In the genomic region with DNA sequence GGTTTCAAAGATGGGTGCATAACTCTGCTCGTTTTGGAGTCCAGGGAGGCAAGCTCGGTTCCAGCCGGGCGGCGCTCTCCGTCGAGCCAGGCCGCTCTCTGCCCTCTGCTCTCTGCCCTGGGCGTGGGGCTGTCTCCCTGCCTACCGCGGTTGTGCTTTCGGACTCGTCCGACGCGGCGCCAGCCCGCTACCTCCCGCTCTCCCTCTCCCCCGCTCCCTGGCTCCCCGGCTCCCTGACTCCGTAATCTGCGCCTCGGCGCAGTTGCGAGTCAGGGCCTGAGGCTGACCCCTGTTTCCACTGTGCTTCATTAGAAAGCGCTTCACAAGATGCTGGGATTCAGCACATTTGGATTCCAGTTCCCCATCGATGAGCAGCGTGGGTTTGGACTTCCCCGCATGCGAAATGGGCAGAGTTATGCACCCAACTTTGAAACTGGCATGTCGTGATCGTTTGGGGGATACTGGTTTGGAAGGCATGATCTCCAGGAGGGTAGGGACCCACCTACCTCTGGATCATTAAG, we compare ENCODE assay signal across 8 cellular contexts. TPM values are rescaled to one million over a fixed set of nuclear protein-coding genes. Genes with fewer than 3 reads are reported as not detected.
DNase-seq lines count a peak whose midpoint lies in the region; ATAC-seq, FAIRE-seq and TF ChIP-seq lines count a peak whose summit lies in the region.

No MANE protein-coding gene starts in this region.

- 0 out of 2 replicates have a peak, but pooled peaks have one; percentile 22 for TF ChIP-seq RAD21 in HepG2 (CRISPR knock-in tag; IDR thresholded peaks at IDR 0.05)

- CTCF ChIA-PET in HepG2 (lab: Yijun Ruan, JAX; ENCODE audit: low intra/inter-chr PET ratio, low total read pairs): interaction anchor here (1.3 kb wide), 1 partner anchor 52 kb away, joined by 7 read pairs; no protein-coding TSS in a partner anchor

- POLR2A ChIA-PET in HepG2 (lab: Yijun Ruan, JAX): interaction anchor here (1.4 to 3.9 kb wide), 5 partner anchors 15 to 55 kb away, joined by 4 to 31 read pairs (median 6); no protein-coding TSS in a partner anchor

- peak overlapping the region; percentile 85 for H3K9ac ChIP-seq in HepG2 (ENCODE audit: insufficient read depth, low read depth, low read length)

- in situ Hi-C loops in HepG2 (cut with HindIII; ENCODE audit: extremely low pct_ligation_motif_present, low pct_unique_long_range_greater_than_20kb): loop anchor here (10.0 kb wide), 1 partner anchor 300 kb away; no protein-coding TSS in a partner anchor

- peak overlapping the region; percentile 89 for H3K4me2 ChIP-seq in HepG2 (ENCODE audit: low read depth, low read length)

- FAIRE-seq in HepG2 (lab: Jason Lieb, UNC) (peak; percentile 28), GM12892 (lab: Jason Lieb, UNC) (no peak)

- H3K4me3 ChIP-seq in cardiac fibroblast (replicated peaks in 1 of 2; ENCODE audit: low read depth in 2 of 2, low read length in 2 of 2) (peak overlapping the region; percentile 86 to 93), HepG2 (replicated peaks in 1 of 3; ENCODE audit: insufficient read depth in 1 of 3, low read depth in 2 of 3, low read length in 3 of 3) (peak overlapping the region; percentile 85 to 96 (median 95))

- peaks cover 58% of the 10 kb centered on the region for H3K79me2 ChIP-seq in HepG2 (ENCODE audit: insufficient read depth, low read length)

- no peak overlapping the region for H2AFZ ChIP-seq in HepG2 (ENCODE audit: low read length)

- H3K27ac ChIP-seq in HepG2 (ENCODE audit: extremely low read length, insufficient read depth, low read length): peak overlapping the region; percentile 94
- H3K27ac ChIP-seq in temporal lobe (ENCODE audit: low read depth, low read length): peak overlapping the region; percentile 19

- intact Hi-C loops in HepG2 (cut with micrococcal nuclease; ENCODE audit: unreplicated experiment): loop anchor here (2.0 kb wide), 1 partner anchor 18 kb away; no protein-coding TSS in a partner anchor

- no peak for TF ChIP-seq EP300 in HepG2 (IDR thresholded peaks at IDR 0.05; ENCODE audit: low read depth in 2 of 2, low read length in 2 of 2)
- TF ChIP-seq EP300 in HepG2 (CRISPR knock-in tag; IDR thresholded peaks at IDR 0.05; ENCODE audit: borderline replicate concordance): no peak

- H3K9me3 ChIP-seq in HepG2 (ENCODE audit: low read length): no peaks in the 10 kb centered on the region

- no TSS peak for BruUV-seq in HepG2 (replicated peaks; lab: Mats Ljungman, UMichigan)

- peak; percentile 30 for DNase-seq in NCI-H748 (lab: John Stamatoyannopoulos, UW; ENCODE audit: unreplicated experiment)
- no peak for DNase-seq in NCI-H748 treated with DMSO at 0.1 percent for 48 hours (lab: John Stamatoyannopoulos, UW)
- peak in 1 of 2 donors; percentile 41 for DNase-seq in cardiac fibroblast (ENCODE audit: low read depth in 2 of 2)
- peak; percentile 40 for DNase-seq in HepG2 (ENCODE audit: low spot score)
- no peak for DNase-seq in GM12892 (ENCODE audit: insufficient read length)
- no peak for DNase-seq in inferior parietal cortex (ENCODE audit: extremely low spot score)

- ATAC-seq in HepG2 (peak; percentile 70), GM18498 (IDR thresholded peaks at IDR 0.05; ENCODE audit: unreplicated experiment) (no peak)

- H3K36me3 ChIP-seq in HepG2 (replicated peaks in 1 of 2; ENCODE audit: control insufficient read depth in 1 of 2, insufficient read depth in 2 of 2, low read length in 2 of 2): no peaks in the 10 kb centered on the region

- 0 out of 2 replicates have a peak, but pooled peaks cover 6% of the 10 kb centered on the region for H4K20me1 ChIP-seq in HepG2 (ENCODE audit: insufficient read depth, low read length)

- 0 out of 5 replicates have a peak, but pooled peaks cover 0 to 5% of the 10 kb centered on the region in 2 experiments for H3K27me3 ChIP-seq in HepG2 (ENCODE audit: control insufficient read depth in 1 of 2, insufficient read depth in 2 of 2, low read length in 2 of 2)

- TF ChIP-seq POLR2A in HepG2 (IDR thresholded peaks at IDR 0.05; ENCODE audit: insufficient read depth in 1 of 2, low read depth in 2 of 2, low read length in 2 of 2): no peak
- no peak for TF ChIP-seq POLR2A in GM12892 (IDR thresholded peaks at IDR 0.05; ENCODE audit: low read depth, low read length)

- under 1% methylated on average over 22 of the region's 33 CpGs for WGBS in HepG2 (ENCODE audit: low lambda C conversion rate)

- peaks cover 50% of the 10 kb centered on the region for H3K4me1 ChIP-seq in HepG2 (ENCODE audit: insufficient read depth, low read length)

- no peak for TF ChIP-seq CTCF in cardiac fibroblast (IDR thresholded peaks at IDR 0.05; ENCODE audit: low read depth, low read length)
- peak; percentile 56 for TF ChIP-seq CTCF in HepG2 (CRISPR knock-in tag; IDR thresholded peaks at IDR 0.05)

TF ChIP-seq in HepG2, 621 proteins besides CTCF, POLR2A, EP300 and RAD21 (continues in another document):
- no peak for TF ChIP-seq ZNF644 (CRISPR knock-in tag; IDR thresholded peaks at IDR 0.05; ENCODE audit: low read depth)
- no peak for TF ChIP-seq ZNF614 (CRISPR knock-in tag; IDR thresholded peaks at IDR 0.05; ENCODE audit: borderline replicate concordance)
- no peak for TF ChIP-seq MXD4 (CRISPR knock-in tag; IDR thresholded peaks at IDR 0.05)
- TF ChIP-seq ZNF317 (CRISPR knock-in tag; IDR thresholded peaks at IDR 0.05): no peak
- TF ChIP-seq, protein P1, sequence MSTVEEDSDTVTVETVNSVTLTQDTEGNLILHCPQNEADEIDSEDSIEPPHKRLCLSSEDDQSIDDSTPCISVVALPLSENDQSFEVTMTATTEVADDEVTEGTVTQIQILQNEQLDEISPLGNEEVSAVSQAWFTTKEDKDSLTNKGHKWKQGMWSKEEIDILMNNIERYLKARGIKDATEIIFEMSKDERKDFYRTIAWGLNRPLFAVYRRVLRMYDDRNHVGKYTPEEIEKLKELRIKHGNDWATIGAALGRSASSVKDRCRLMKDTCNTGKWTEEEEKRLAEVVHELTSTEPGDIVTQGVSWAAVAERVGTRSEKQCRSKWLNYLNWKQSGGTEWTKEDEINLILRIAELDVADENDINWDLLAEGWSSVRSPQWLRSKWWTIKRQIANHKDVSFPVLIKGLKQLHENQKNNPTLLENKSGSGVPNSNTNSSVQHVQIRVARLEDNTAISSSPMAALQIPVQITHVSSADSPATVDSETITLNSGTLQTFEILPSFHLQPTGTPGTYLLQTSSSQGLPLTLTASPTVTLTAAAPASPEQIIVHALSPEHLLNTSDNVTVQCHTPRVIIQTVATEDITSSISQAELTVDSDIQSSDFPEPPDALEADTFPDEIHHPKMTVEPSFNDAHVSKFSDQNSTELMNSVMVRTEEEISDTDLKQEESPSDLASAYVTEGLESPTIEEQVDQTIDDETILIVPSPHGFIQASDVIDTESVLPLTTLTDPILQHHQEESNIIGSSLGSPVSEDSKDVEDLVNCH (CRISPR knock-in tag; IDR thresholded peaks at IDR 0.05): no peak
- TF ChIP-seq, protein P2, sequence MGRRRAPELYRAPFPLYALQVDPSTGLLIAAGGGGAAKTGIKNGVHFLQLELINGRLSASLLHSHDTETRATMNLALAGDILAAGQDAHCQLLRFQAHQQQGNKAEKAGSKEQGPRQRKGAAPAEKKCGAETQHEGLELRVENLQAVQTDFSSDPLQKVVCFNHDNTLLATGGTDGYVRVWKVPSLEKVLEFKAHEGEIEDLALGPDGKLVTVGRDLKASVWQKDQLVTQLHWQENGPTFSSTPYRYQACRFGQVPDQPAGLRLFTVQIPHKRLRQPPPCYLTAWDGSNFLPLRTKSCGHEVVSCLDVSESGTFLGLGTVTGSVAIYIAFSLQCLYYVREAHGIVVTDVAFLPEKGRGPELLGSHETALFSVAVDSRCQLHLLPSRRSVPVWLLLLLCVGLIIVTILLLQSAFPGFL (CRISPR knock-in tag; IDR thresholded peaks at IDR 0.05): no peak
- TF ChIP-seq NCOA2 (CRISPR knock-in tag; IDR thresholded peaks at IDR 0.05): no peak
- 0 out of 2 replicates have a peak, but pooled peaks have one; percentile 91 for TF ChIP-seq ZNF629 (CRISPR knock-in tag; conservative IDR thresholded peaks at IDR 0.05)
- TF ChIP-seq ZNF17 (CRISPR knock-in tag; IDR thresholded peaks at IDR 0.05): no peak
- TF ChIP-seq RBAK (CRISPR knock-in tag; IDR thresholded peaks at IDR 0.05): no peak
- no peak for TF ChIP-seq KAT2B (IDR thresholded peaks at IDR 0.05; ENCODE audit: borderline replicate concordance, low read depth, low read length)
- TF ChIP-seq ZFAT (CRISPR knock-in tag; conservative IDR thresholded peaks at IDR 0.05): no peak
- 0 out of 2 replicates have a peak, but pooled peaks have one; percentile 8 for TF ChIP-seq RXRB (CRISPR knock-in tag; IDR thresholded peaks at IDR 0.05; ENCODE audit: borderline replicate concordance)
- TF ChIP-seq STAG1 (CRISPR knock-in tag; IDR thresholded peaks at IDR 0.05): peak; percentile 30
- TF ChIP-seq ZNF552 (CRISPR knock-in tag; IDR thresholded peaks at IDR 0.05; ENCODE audit: borderline replicate concordance): no peak
- TF ChIP-seq MEIS1 (CRISPR knock-in tag; IDR thresholded peaks at IDR 0.05; ENCODE audit: borderline replicate concordance): 0 out of 2 replicates have a peak, but pooled peaks have one; percentile 59

RNA-seq across cellular contexts. Expression of a gene that starts 2.3 kb away (rescaled TPM):
- total RNA-seq in HepG2 (2016; rRNA removed; fragmentation: Illumina TruSeq; extraction: Trizol): 9.3 and 13.3 TPM in 2 replicates
- 19.4 and 23.0 TPM in 2 replicates for total RNA-seq in HepG2 (2016; cell fraction: cytosol; rRNA removed; fragmentation: Illumina TruSeq; extraction: Trizol; ENCODE audit: low read depth)
- 9.5 and 12.4 TPM in 2 replicates for total RNA-seq in HepG2 (2016; cell fraction: insoluble cytoplasmic fraction; rRNA removed; fragmentation: Illumina TruSeq; extraction: Trizol)
- 7.5 and 8.0 TPM in 2 replicates for total RNA-seq in HepG2 (2016; cell fraction: membrane; rRNA removed; fragmentation: Illumina TruSeq; extraction: Trizol)
- total RNA-seq in HepG2 (2016; cell fraction: nucleus; rRNA removed; fragmentation: Illumina TruSeq; extraction: Trizol): 11.8 and 12.5 TPM in 2 replicates
- polyA plus RNA-seq in HepG2 (2011; rRNA removed): 15.8 and 19.0 TPM in 2 replicates
- 11.5 and 12.7 TPM in 2 replicates for polyA plus RNA-seq in HepG2 (2011; cell fraction: cytosol; rRNA removed)
- 51.5 and 56.0 TPM in 2 replicates for polyA plus RNA-seq in HepG2 (2011; cell fraction: nucleus; rRNA removed)
- 12.2 and 14.5 TPM in 2 replicates for polyA plus RNA-seq in HepG2 (2012)
- polyA plus RNA-seq in HepG2 (2016; cell fraction: cytosol; fragmentation: Illumina TruSeq; extraction: Trizol; ENCODE audit: low read depth): 1.2 and 1.3 TPM in 2 replicates
- 12.0 and 16.7 TPM in 2 replicates for polyA plus RNA-seq in HepG2 (2016; cell fraction: insoluble cytoplasmic fraction; fragmentation: Illumina TruSeq; extraction: Trizol; ENCODE audit: low read depth)
- 3.4 and 3.9 TPM in 2 replicates for polyA plus RNA-seq in HepG2 (2016; cell fraction: membrane; fragmentation: Illumina TruSeq; extraction: Trizol; ENCODE audit: low read depth)
- polyA plus RNA-seq in HepG2 (2016; cell fraction: nucleus; fragmentation: Illumina TruSeq; extraction: Trizol; ENCODE audit: insufficient read depth, low read depth): 29.9 and 34.7 TPM in 2 replicates
- 50.6 and 65.9 TPM in 2 replicates for polyA minus RNA-seq in HepG2 (2011; rRNA and poly(A)+ RNA removed; ENCODE audit: low replicate concordance)
- polyA minus RNA-seq in HepG2 (2011; cell fraction: cytosol; rRNA and poly(A)+ RNA removed): 12.0 and 12.7 TPM in 2 replicates
- 40.8 and 41.1 TPM in 2 replicates for polyA minus RNA-seq in HepG2 (2011; cell fraction: nucleus; rRNA and poly(A)+ RNA removed)
- 2.2 TPM for total RNA-seq in temporal lobe
- not detected for polyA plus RNA-seq in GM12892 (2012; ENCODE audit: missing spikeins)

Comparison
In these comparisons a context has a peak if more than half of its experiments do, and no peak if none do; other contexts are left out.
1. DNase-seq: peak in NCI-H748 (single experiment) and HepG2 (single experiment); none in NCI-H748 treated with DMSO at 0.1 percent for 48 hours (single experiment), GM12892 (single experiment) and inferior parietal cortex (single experiment).